ENCODE assay signal across 1 cellular context in the genomic region with DNA sequence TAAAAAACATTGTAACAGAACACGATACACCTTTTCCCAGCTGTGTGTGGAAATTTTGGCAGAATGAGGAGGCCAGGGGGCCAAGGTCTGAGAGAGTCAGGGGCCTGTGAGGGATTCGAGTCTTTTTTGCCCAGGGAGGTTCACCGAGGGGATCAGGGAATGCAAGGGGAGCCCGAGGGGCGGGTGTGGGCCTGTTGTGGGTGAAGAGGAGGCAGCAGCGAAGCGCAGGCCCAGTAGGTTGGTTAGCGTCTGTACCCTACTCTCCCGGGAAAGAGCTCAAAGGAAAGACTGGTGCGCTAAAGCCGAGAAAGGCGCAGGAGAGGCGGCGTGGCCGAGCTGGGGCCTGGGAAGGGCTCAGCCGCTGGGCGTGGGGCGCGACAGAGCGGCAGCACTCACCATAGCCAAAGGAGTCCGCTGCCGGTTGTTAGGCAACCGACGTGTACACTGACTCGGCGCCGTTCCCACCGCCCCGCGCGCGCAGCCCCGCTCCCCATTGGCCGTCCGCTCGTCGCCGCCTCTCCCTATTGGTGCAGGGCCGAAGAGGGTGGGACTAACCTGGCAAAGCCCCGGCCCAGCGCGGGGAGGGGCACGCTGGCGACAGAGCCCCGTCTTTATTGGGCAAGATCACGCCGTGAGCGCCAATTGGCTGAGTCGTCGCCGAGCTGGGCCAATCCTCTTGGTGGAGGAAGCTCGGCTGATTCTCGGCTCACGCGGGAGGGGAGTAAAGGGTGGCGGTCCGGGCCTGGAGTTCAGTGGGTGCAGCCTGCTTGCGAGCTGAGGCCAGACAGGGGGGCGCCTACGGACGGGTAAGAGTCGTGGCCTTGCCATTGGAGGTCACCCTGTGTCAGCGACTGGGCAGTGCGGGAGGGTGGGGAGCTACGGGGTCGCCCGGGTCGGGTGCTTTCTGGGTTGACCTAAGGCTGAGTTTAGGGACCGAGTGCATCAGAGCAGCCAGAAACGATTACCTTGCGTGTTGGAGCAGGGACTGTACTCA.
TF ChIP-seq lines count a peak whose summit lies in the region.

A gene (minus strand): TSS at position 446 of the 994 bp plus-strand sequence. CDS start 47 bp downstream, at position 399.
A gene (plus strand): TSS at position 752 of the 994 bp plus-strand sequence. CDS start 15,262 bp downstream, outside the sequence.

TF ChIP-seq in SK-N-SH, 30 proteins besides CTCF, POLR2A, EP300 and RAD21 (continued from another document):
- TF ChIP-seq, protein P1, sequence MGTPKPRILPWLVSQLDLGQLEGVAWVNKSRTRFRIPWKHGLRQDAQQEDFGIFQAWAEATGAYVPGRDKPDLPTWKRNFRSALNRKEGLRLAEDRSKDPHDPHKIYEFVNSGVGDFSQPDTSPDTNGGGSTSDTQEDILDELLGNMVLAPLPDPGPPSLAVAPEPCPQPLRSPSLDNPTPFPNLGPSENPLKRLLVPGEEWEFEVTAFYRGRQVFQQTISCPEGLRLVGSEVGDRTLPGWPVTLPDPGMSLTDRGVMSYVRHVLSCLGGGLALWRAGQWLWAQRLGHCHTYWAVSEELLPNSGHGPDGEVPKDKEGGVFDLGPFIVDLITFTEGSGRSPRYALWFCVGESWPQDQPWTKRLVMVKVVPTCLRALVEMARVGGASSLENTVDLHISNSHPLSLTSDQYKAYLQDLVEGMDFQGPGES (IDR thresholded peaks at IDR 0.05; ENCODE audit: low read depth, low read length), result peak; percentile 71
- TF ChIP-seq FOXJ3 (CRISPR knock-in tag; IDR thresholded peaks at IDR 0.05), result no peak
- peak; percentile 82 for TF ChIP-seq RFX5 (IDR thresholded peaks at IDR 0.05; ENCODE audit: low read length)
- 0 out of 2 replicates have a peak, but pooled peaks have one; percentile 4 for TF ChIP-seq RCOR1 (IDR thresholded peaks at IDR 0.05; ENCODE audit: low read length)
- no peak for TF ChIP-seq SMC3 (IDR thresholded peaks at IDR 0.05; ENCODE audit: low read depth, low read length)
- TF ChIP-seq, protein P2, sequence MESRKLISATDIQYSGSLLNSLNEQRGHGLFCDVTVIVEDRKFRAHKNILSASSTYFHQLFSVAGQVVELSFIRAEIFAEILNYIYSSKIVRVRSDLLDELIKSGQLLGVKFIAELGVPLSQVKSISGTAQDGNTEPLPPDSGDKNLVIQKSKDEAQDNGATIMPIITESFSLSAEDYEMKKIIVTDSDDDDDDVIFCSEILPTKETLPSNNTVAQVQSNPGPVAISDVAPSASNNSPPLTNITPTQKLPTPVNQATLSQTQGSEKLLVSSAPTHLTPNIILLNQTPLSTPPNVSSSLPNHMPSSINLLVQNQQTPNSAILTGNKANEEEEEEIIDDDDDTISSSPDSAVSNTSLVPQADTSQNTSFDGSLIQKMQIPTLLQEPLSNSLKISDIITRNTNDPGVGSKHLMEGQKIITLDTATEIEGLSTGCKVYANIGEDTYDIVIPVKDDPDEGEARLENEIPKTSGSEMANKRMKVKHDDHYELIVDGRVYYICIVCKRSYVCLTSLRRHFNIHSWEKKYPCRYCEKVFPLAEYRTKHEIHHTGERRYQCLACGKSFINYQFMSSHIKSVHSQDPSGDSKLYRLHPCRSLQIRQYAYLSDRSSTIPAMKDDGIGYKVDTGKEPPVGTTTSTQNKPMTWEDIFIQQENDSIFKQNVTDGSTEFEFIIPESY (IDR thresholded peaks at IDR 0.05; ENCODE audit: borderline replicate concordance, low read depth), result peak; percentile 95
- no peak for TF ChIP-seq MEF2A (IDR thresholded peaks at IDR 0.05; ENCODE audit: borderline replicate concordance, low read depth)
- TF ChIP-seq YY1 (IDR thresholded peaks at IDR 0.05; ENCODE audit: low read depth), result no peak
- no peak for TF ChIP-seq RXRA (IDR thresholded peaks at IDR 0.05; ENCODE audit: borderline replicate concordance, low read depth)
- TF ChIP-seq FOXM1 (IDR thresholded peaks at IDR 0.05; ENCODE audit: low read depth), result no peak
- TF ChIP-seq, protein P3, sequence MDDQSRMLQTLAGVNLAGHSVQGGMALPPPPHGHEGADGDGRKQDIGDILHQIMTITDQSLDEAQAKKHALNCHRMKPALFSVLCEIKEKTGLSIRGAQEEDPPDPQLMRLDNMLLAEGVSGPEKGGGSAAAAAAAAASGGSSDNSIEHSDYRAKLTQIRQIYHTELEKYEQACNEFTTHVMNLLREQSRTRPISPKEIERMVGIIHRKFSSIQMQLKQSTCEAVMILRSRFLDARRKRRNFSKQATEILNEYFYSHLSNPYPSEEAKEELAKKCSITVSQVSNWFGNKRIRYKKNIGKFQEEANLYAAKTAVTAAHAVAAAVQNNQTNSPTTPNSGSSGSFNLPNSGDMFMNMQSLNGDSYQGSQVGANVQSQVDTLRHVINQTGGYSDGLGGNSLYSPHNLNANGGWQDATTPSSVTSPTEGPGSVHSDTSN (IDR thresholded peaks at IDR 0.05), result no peak
- TF ChIP-seq TCF12 (IDR thresholded peaks at IDR 0.05), result no peak
- TF ChIP-seq ELF1 (IDR thresholded peaks at IDR 0.05), result peak; percentile 17; the same call in 1 of the 2 replicates
- no peak for TF ChIP-seq JUND (IDR thresholded peaks at IDR 0.05)
- no peak for TF ChIP-seq GABPA (IDR thresholded peaks at IDR 0.05; ENCODE audit: low read depth)
- no peak for TF ChIP-seq FOSL2 (IDR thresholded peaks at IDR 0.05; ENCODE audit: borderline replicate concordance, low read depth)
- peak; percentile 76 for TF ChIP-seq POLR2AphosphoS5 (IDR thresholded peaks at IDR 0.05; ENCODE audit: low read depth, low read length)
- TF ChIP-seq MXI1 (IDR thresholded peaks at IDR 0.05; ENCODE audit: low read depth, low read length), result peak; percentile 89
- peak; percentile 37; the same call in 1 of the 2 replicates for TF ChIP-seq SIN3A (IDR thresholded peaks at IDR 0.05; ENCODE audit: borderline replicate concordance, low read depth, low read length)
